ENCODE assay signal across 22 cellular contexts in the genomic region with DNA sequence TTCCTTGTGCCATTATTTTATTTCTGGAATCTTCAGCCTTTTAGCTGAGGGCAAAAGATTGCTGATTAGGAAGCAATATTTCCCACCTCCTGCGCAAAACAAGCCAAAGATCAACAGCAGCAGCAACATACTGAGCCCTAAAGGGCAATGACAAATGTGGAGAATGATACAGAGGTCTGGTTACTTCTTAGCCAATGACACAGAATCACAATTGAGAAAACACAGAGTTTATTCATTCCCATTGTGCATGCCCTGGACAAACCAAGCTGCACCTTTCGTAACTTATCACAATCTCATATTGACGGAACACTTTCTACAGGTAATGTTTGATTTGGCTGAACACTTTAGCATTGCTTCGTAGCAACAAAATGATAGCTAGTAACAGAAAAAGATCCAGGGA. TPM values are rescaled to one million over a fixed set of nuclear protein-coding genes. Genes with fewer than 3 reads are reported as not detected.
A peak's percentile ranks its signal among the peaks of the same experiment; 100 is the strongest.
DNase-seq lines count a peak whose midpoint lies in the region; ATAC-seq, FAIRE-seq and TF ChIP-seq lines count a peak whose summit lies in the region.
"Had no signal": no experiment of that assay in that cellular context is flagged by ENCODE, and none has a peak within 500 bp of the region (broad histone marks: within the 10 kb centered on the region; RNA-seq: fewer than 3 reads in every experiment).

No MANE protein-coding gene starts in this region.

- WGBS in right lobe of liver (ENCODE audit: insufficient coverage, low coverage, low lambda C conversion rate, missing lambda C conversion rate), result 20% methylated on average over 4 of the region's 4 CpGs

- no peaks in the 10 kb centered on the region for H3K27me3 Mint-ChIP-seq in astrocyte (ENCODE audit: low read depth, unreplicated experiment)
- H3K27me3 Mint-ChIP-seq: CD4-positive, alpha-beta T cell had no signal

- H3K4me3 ChIP-seq in LNCaP clone FGC (ENCODE audit: low read depth, low read length), result no peak overlapping the region
- no peak overlapping the region for H3K4me3 ChIP-seq in astrocyte (ENCODE audit: insufficient read depth, low read depth, low read length)
- H3K4me3 ChIP-seq in right lobe of liver, result peak overlapping the region in 1 of 3 donors; percentile 9
- H3K4me3 ChIP-seq: BLaER1 treated with 17β-estradiol and CSF1 and Interleukin-3, amounts not matched to agents 10 nM and 100 nM; GM12878; HAP-1 had no signal

- intact Hi-C loops in right lobe of liver (cut with DNase I), result no loop called here

- FAIRE-seq in astrocyte (lab: Jason Lieb, UNC), result peak; percentile 45
- FAIRE-seq: A204.1, D721Med, GM12878, H54 had no signal

- no peak overlapping the region for H2AFZ ChIP-seq in astrocyte (ENCODE audit: low read depth, low read length)

- no peaks in the 10 kb centered on the region for H3K79me2 ChIP-seq in astrocyte (ENCODE audit: insufficient read depth, low read length)

- H3K4me2 ChIP-seq in astrocyte (ENCODE audit: low read length), result no peak overlapping the region

- H3K27ac Mint-ChIP-seq in astrocyte (ENCODE audit: unreplicated experiment), result no peak overlapping the region
- H3K27ac Mint-ChIP-seq: CD4-positive, alpha-beta T cell; CD8-positive, alpha-beta memory T cell; HFFc6 had no signal

- H3K36me3 Mint-ChIP-seq in astrocyte (ENCODE audit: low read depth, unreplicated experiment), result no peaks in the 10 kb centered on the region
- H3K36me3 Mint-ChIP-seq: CD14-positive monocyte; CD8-positive, alpha-beta memory T cell had no signal

- H3K9me3 Mint-ChIP-seq in astrocyte (ENCODE audit: unreplicated experiment), result no peaks in the 10 kb centered on the region
- H3K9me3 Mint-ChIP-seq: CD14-positive monocyte; CD4-positive, alpha-beta T cell; CD8-positive, alpha-beta memory T cell; HFFc6 had no signal

- H3K27ac ChIP-seq in astrocyte (ENCODE audit: low read depth, low read length) (no peak overlapping the region), right lobe of liver (peak overlapping the region; percentile 39 to 82 (median 81))
- H3K27ac ChIP-seq: BLaER1 treated with 17β-estradiol and CSF1 and Interleukin-3, amounts not matched to agents 10 nM and 100 nM had no signal

- H3K9me3 ChIP-seq in astrocyte (ENCODE audit: insufficient read depth, low read depth, low read length), result no peaks in the 10 kb centered on the region
- no peaks in the 10 kb centered on the region for H3K9me3 ChIP-seq in right lobe of liver
- H3K9me3 ChIP-seq: BE2C, HAP-1 had no signal

- no peak overlapping the region for H3K4me3 Mint-ChIP-seq in astrocyte (ENCODE audit: unreplicated experiment)
- H3K4me3 Mint-ChIP-seq: CD14-positive monocyte; CD4-positive, alpha-beta T cell; CD8-positive, alpha-beta memory T cell; HFFc6 had no signal

- no peak for TF ChIP-seq CTCF in LNCaP clone FGC (IDR thresholded peaks at IDR 0.05; ENCODE audit: control insufficient read depth, extremely low read depth, insufficient read depth)
- TF ChIP-seq CTCF in astrocyte (IDR thresholded peaks at IDR 0.05; ENCODE audit: insufficient read depth, low read depth, low read length), result no peak
- no peak for TF ChIP-seq CTCF in right lobe of liver (IDR thresholded peaks at IDR 0.05)

- H3K27me3 ChIP-seq in astrocyte (ENCODE audit: insufficient read depth, low read length), result no peaks in the 10 kb centered on the region
- no peaks in the 10 kb centered on the region for H3K27me3 ChIP-seq in right lobe of liver
- H3K27me3 ChIP-seq: BE2C had no signal

- H3K4me1 Mint-ChIP-seq in astrocyte (ENCODE audit: low read depth, unreplicated experiment), result no peaks in the 10 kb centered on the region
- H3K4me1 Mint-ChIP-seq: CD14-positive monocyte; CD8-positive, alpha-beta memory T cell had no signal

- no peaks in the 10 kb centered on the region for H3K36me3 ChIP-seq in astrocyte (ENCODE audit: insufficient read depth, low read length)
- H3K36me3 ChIP-seq in right lobe of liver, result peaks cover 0 to 7% (median 0%) of the 10 kb centered on the region in 4 donors
- H3K36me3 ChIP-seq: BE2C; BLaER1 treated with 17β-estradiol and CSF1 and Interleukin-3, amounts not matched to agents 10 nM and 100 nM; HAP-1 had no signal

- H4K20me1 ChIP-seq in astrocyte (ENCODE audit: insufficient read depth, low read length), result no peaks in the 10 kb centered on the region
- H4K20me1 ChIP-seq: BLaER1 treated with 17β-estradiol and CSF1 and Interleukin-3, amounts not matched to agents 10 nM and 100 nM had no signal

- no peak overlapping the region for H3K9ac ChIP-seq in astrocyte (ENCODE audit: low read length)
- H3K9ac ChIP-seq: BLaER1 treated with 17β-estradiol and CSF1 and Interleukin-3, amounts not matched to agents 10 nM and 100 nM had no signal

- TF ChIP-seq POLR2A in right lobe of liver (IDR thresholded peaks at IDR 0.05), result no peak

- peak; percentile 84 to 93 (median 92) for ATAC-seq in right lobe of liver
- no peak for ATAC-seq in GM21515 (IDR thresholded peaks at IDR 0.05; ENCODE audit: unreplicated experiment)
- ATAC-seq in HG03378 (IDR thresholded peaks at IDR 0.05; ENCODE audit: unreplicated experiment), result no peak
- ATAC-seq: GM12878 had no signal

- DNase-seq in LNCaP clone FGC (ENCODE audit: low read depth) (peak; percentile 78), astrocyte (ENCODE audit: low read depth) (no peak), right lobe of liver (peak in 1 of 3 donors; percentile 54), NCI-H1930 (lab: John Stamatoyannopoulos, UW) (no peak)
- DNase-seq: BE2C; CD4-positive, alpha-beta T cell; CD8-positive, alpha-beta memory T cell; DMS 273 treated with DMSO at 0.1 percent for 48 hours; DMS79; EL; GDM1; GOT3; HFFc6 had no signal

- no peaks in the 10 kb centered on the region for H3K4me1 ChIP-seq in astrocyte (ENCODE audit: insufficient read depth, low read length)
- peaks cover 0 to 29% (median 5%) of the 10 kb centered on the region in 4 donors for H3K4me1 ChIP-seq in right lobe of liver
- H3K4me1 ChIP-seq: BE2C, HAP-1 had no signal

RNA-seq across cellular contexts. Expression of gene F9, which starts 13.4 kb away (rescaled TPM):
- total RNA-seq in astrocyte (not detected in 2 replicates), right lobe of liver (100 to 1,000 TPM; 266 to 568 (median 407) TPM)
- total RNA-seq: CD4-positive, alpha-beta T cell; CD8-positive, alpha-beta memory T cell; HFFc6 had no signal

Comparison
In these comparisons a context has a peak if more than half of its experiments do, and no peak if none do; other contexts are left out.
1. ATAC-seq: peak in right lobe of liver (4 of 4); none in GM21515 (single experiment) and HG03378 (single experiment).
2. RNA of gene F9, which starts 13.4 kb away (total RNA-seq): 266 to 568 TPM in right lobe of liver; not detected in astrocyte; every median in the first group is over 100 times any median in the second.